Comparison of ENCODE assay signal across 8 cellular contexts in genomic region chr12:90854136-90854689, GRCh38.
DNase-seq lines count a peak whose midpoint lies in the region; ATAC-seq, FAIRE-seq and TF ChIP-seq lines count a peak whose summit lies in the region.

No MANE protein-coding gene starts in this region.

- no peaks in the 10 kb centered on the region for H3K27me3 Mint-ChIP-seq in CD14-positive monocyte (ENCODE audit: low read depth in 3 of 3)

- H3K4me1 Mint-ChIP-seq in CD14-positive monocyte, result no peaks in the 10 kb centered on the region

- FAIRE-seq in kidney (lab: Jason Lieb, UNC) (peak; percentile 70), urothelium cell line (lab: Jason Lieb, UNC) (no peak)

- DNase-seq in CD14-positive monocyte (ENCODE audit: low spot score) (no peak), GM13976 (ENCODE audit: low spot score) (peak; percentile 27), NCI-H2196 treated with DMSO at 0.1 percent for 48 hours (lab: John Stamatoyannopoulos, UW; ENCODE audit: unreplicated experiment) (peak; percentile 11), astrocyte of the spinal cord (ENCODE audit: low read depth, low spot score) (peak; percentile 68), kidney (no peak), urothelium cell line (ENCODE audit: low spot score) (peak; percentile 16)
- DNase-seq in effector CD4-positive, alpha-beta T cell, result no peak

- no peaks in the 10 kb centered on the region for H3K36me3 Mint-ChIP-seq in CD14-positive monocyte

- no peaks in the 10 kb centered on the region for H3K4me1 ChIP-seq in kidney (ENCODE audit: control insufficient read depth in 1 of 2, insufficient read depth in 1 of 2, low read depth in 1 of 2, low read length in 2 of 2)

- H3K9ac ChIP-seq in kidney (ENCODE audit: low read length in 2 of 2), result no peak overlapping the region

- TF ChIP-seq CTCF in CD14-positive monocyte (IDR thresholded peaks at IDR 0.05), result peak; percentile 57
- peak; percentile 34 for TF ChIP-seq CTCF in GM13976 (IDR thresholded peaks at IDR 0.05; ENCODE audit: borderline replicate concordance, control extremely low read depth, extremely low read depth, insufficient read depth, missing control alignments)
- TF ChIP-seq CTCF in astrocyte of the spinal cord (IDR thresholded peaks at IDR 0.05; ENCODE audit: low read depth, low read length), result peak; percentile 82
- TF ChIP-seq CTCF in kidney (IDR thresholded peaks at IDR 0.05; ENCODE audit: borderline replicate concordance, extremely low read depth, insufficient read depth), result peak; percentile 60

- no peak overlapping the region for H3K4me3 Mint-ChIP-seq in CD14-positive monocyte

- ATAC-seq in HG02852 (IDR thresholded peaks at IDR 0.05; ENCODE audit: unreplicated experiment), result peak; percentile 86

- H3K4me3 ChIP-seq in astrocyte of the spinal cord (ENCODE audit: low read depth, low read length) (no peak overlapping the region), kidney (ENCODE audit: low read length in 2 of 2) (no peak overlapping the region)

- H3K36me3 ChIP-seq in kidney (ENCODE audit: control insufficient read depth in 1 of 2, insufficient read depth in 2 of 2, low read length in 2 of 2), result no peaks in the 10 kb centered on the region

- intact Hi-C loops in CD14-positive monocyte (cut with micrococcal nuclease) (no loop called here), kidney (cut with DNase I) (no loop called here)

- no peak overlapping the region for H3K27ac Mint-ChIP-seq in CD14-positive monocyte

- no peaks in the 10 kb centered on the region for H3K9me3 Mint-ChIP-seq in CD14-positive monocyte

- no peaks in the 10 kb centered on the region for H3K9me3 ChIP-seq in kidney (ENCODE audit: control insufficient read depth in 1 of 2, low read length in 2 of 2)

- H3K27ac ChIP-seq in kidney (ENCODE audit: low read depth in 2 of 2, low read length in 2 of 2), result no peak overlapping the region

- in situ Hi-C loops in GM13976 (cut with MboI; ENCODE audit: low sequenced_read_pairs, unreplicated experiment) (no loop called here), astrocyte of the spinal cord (cut with HindIII; ENCODE audit: low sequenced_read_pairs) (no loop called here)

Comparison
In these comparisons a context has a peak if more than half of its experiments do, and no peak if none do; other contexts are left out.
1. DNase-seq: peak in GM13976 (single experiment), NCI-H2196 treated with DMSO at 0.1 percent for 48 hours (single experiment), astrocyte of the spinal cord (single experiment) and urothelium cell line (single experiment); none in CD14-positive monocyte (single experiment), kidney (single experiment) and effector CD4-positive, alpha-beta T cell (single experiment).
2. Peak in every context shown above with its lines, with median percentiles within 50 percentile points of each other: CTCF ChIP-seq.